In the genomic region with DNA sequence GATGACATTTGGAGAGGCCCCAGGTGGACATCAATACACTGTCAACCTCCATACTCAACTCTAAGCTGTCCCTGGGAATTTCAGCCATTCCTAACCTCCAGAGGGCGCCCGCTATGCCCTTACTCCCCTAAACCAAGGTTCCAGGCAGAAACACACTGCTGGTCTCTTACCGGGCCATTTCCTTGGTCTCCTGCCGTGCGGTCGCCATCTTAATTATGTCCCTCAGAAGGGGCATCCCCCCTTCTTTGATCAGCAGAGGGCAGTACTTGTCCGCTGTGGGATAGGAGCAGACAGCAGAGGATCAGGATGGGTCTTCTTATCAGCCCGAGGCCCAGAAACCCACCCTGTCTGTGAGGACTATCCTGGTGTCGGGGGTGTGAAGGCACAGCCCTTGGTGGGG, we compare ENCODE assay signal across 8 cellular contexts. TPM values are rescaled to one million over a fixed set of nuclear protein-coding genes. Genes with fewer than 3 reads are reported as not detected.
A peak's percentile ranks its signal among the peaks of the same experiment; 100 is the strongest.
DNase-seq lines count a peak whose midpoint lies in the region; ATAC-seq and TF ChIP-seq lines count a peak whose summit lies in the region.

No MANE protein-coding gene starts in this region.

- DNase-seq in AG09319 (ENCODE audit: extremely low read depth, low read depth) (peak; percentile 32), GM20000 (ENCODE audit: low spot score) (peak; percentile 54), NCI-H460 (ENCODE audit: extremely low read depth, low read depth) (peak; percentile 96), amniotic epithelial cell (ENCODE audit: low read depth) (peak; percentile 89), left ventricle myocardium inferior (peak; percentile 60), putamen (ENCODE audit: low spot score) (peak; percentile 45)
- no peak for DNase-seq in stimulated activated naive CD4-positive, alpha-beta T cell treated with Interleukin-2 at 50 U/mL for 16 hours (lab: John Stamatoyannopoulos, UW)

- peaks cover 3% of the 10 kb centered on the region for H3K4me1 ChIP-seq in left ventricle myocardium inferior

- ATAC-seq in HG02571 (IDR thresholded peaks at IDR 0.05; ENCODE audit: unreplicated experiment) = no peak

- H3K36me3 ChIP-seq in left ventricle myocardium inferior = peaks cover 53% of the 10 kb centered on the region

- no peaks in the 10 kb centered on the region for H3K9me3 ChIP-seq in left ventricle myocardium inferior (replicated peaks)

- peak overlapping the region; percentile 32 for H3K27ac ChIP-seq in left ventricle myocardium inferior (replicated peaks)

- intact Hi-C loops in left ventricle myocardium inferior (cut with micrococcal nuclease) = no loop called here

- TF ChIP-seq CTCF in AG09319 (IDR thresholded peaks at IDR 0.05; ENCODE audit: low read depth, low read length) (peak; percentile 79), GM20000 (IDR thresholded peaks at IDR 0.05; ENCODE audit: extremely low read depth, missing control alignments) (peak; percentile 41), left ventricle myocardium inferior (IDR thresholded peaks at IDR 0.05; ENCODE audit: borderline replicate concordance) (peak; percentile 68)

- H3K4me3 ChIP-seq in left ventricle myocardium inferior = no peak overlapping the region

- no peaks in the 10 kb centered on the region for H3K27me3 ChIP-seq in left ventricle myocardium inferior (ENCODE audit: low read depth)

RNA-seq across cellular contexts. Expression of gene ZDHHC12, which starts 9.3 kb away (rescaled TPM):
- total RNA-seq in NCI-H460 (2014; rRNA removed; shearing (Covaris generic)) = 17.9 and 22.4 TPM in 2 replicates
- polyA plus RNA-seq in NCI-H460 (2014; cell fraction: nucleus; rRNA removed) = 92.5 and 122 TPM in 2 replicates
- 6.3 TPM for total RNA-seq in left ventricle myocardium inferior

RNA-seq across cellular contexts. Expression of gene PKN3, which starts 31.0 kb away (rescaled TPM):
- 5.9 and 7.4 TPM in 2 replicates for total RNA-seq in NCI-H460 (2014; rRNA removed; shearing (Covaris generic))
- polyA plus RNA-seq in NCI-H460 (2014; cell fraction: nucleus; rRNA removed) = 42.4 and 56.1 TPM in 2 replicates
- 6.3 TPM for total RNA-seq in left ventricle myocardium inferior

RNA-seq across cellular contexts. Expression of gene ZER1, which starts 38.5 kb away (rescaled TPM):
- 12.5 and 12.6 TPM in 2 replicates for total RNA-seq in NCI-H460 (2014; rRNA removed; shearing (Covaris generic))
- polyA plus RNA-seq in NCI-H460 (2014; cell fraction: nucleus; rRNA removed) = 20.6 and 25.2 TPM in 2 replicates
- 61.6 TPM for total RNA-seq in left ventricle myocardium inferior

RNA-seq across cellular contexts. Expression of gene SET, which starts 44.2 kb away (rescaled TPM):
- 863 and 882 TPM in 2 replicates for total RNA-seq in NCI-H460 (2014; rRNA removed; shearing (Covaris generic))
- 345 and 410 TPM in 2 replicates for polyA plus RNA-seq in NCI-H460 (2014; cell fraction: nucleus; rRNA removed)
- 168 TPM for total RNA-seq in left ventricle myocardium inferior

RNA-seq across cellular contexts. Expression of gene TBC1D13, which starts 53.8 kb away (rescaled TPM):
- 12.9 and 13.5 TPM in 2 replicates for total RNA-seq in NCI-H460 (2014; rRNA removed; shearing (Covaris generic))
- 31.9 and 54.7 TPM in 2 replicates for polyA plus RNA-seq in NCI-H460 (2014; cell fraction: nucleus; rRNA removed)
- 17.9 TPM for total RNA-seq in left ventricle myocardium inferior
